Comparison of ENCODE assay signal across 1 cellular context in the genomic region with DNA sequence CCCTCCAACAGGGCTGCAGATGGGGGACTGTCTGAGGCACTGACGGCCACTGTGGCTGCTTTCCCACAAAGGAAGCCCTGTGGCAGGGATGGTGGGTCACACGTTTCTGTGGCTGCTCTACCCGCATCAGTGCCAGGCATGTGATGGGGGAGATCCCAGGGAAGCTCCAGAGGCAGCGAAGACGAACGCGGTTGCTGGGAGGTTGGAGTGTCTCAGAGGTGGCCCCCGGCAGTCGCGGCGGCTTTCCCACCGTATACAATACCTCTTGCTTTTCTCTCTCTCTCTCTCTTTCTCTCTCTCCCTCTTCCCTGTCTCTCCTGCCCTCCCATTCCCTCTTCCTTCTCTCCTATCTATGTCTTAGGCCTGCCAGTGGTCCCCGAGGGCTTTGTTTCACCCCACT.
TF ChIP-seq lines count a peak whose summit lies in the region.

No MANE protein-coding gene starts in this region.

TF ChIP-seq in WTC11, 78 proteins besides CTCF, POLR2A, EP300 and RAD21 (continued from another document):
- no peak for TF ChIP-seq TEAD1 (CRISPR knock-in tag; IDR thresholded peaks at IDR 0.05)
- TF ChIP-seq, protein P1, sequence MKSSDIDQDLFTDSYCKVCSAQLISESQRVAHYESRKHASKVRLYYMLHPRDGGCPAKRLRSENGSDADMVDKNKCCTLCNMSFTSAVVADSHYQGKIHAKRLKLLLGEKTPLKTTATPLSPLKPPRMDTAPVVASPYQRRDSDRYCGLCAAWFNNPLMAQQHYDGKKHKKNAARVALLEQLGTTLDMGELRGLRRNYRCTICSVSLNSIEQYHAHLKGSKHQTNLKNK (CRISPR knock-in tag; IDR thresholded peaks at IDR 0.05): no peak
- TF ChIP-seq, protein P2, sequence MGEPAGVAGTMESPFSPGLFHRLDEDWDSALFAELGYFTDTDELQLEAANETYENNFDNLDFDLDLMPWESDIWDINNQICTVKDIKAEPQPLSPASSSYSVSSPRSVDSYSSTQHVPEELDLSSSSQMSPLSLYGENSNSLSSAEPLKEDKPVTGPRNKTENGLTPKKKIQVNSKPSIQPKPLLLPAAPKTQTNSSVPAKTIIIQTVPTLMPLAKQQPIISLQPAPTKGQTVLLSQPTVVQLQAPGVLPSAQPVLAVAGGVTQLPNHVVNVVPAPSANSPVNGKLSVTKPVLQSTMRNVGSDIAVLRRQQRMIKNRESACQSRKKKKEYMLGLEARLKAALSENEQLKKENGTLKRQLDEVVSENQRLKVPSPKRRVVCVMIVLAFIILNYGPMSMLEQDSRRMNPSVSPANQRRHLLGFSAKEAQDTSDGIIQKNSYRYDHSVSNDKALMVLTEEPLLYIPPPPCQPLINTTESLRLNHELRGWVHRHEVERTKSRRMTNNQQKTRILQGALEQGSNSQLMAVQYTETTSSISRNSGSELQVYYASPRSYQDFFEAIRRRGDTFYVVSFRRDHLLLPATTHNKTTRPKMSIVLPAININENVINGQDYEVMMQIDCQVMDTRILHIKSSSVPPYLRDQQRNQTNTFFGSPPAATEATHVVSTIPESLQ (CRISPR knock-in tag; IDR thresholded peaks at IDR 0.05): no peak
- TF ChIP-seq JAZF1 (CRISPR knock-in tag; IDR thresholded peaks at IDR 0.05): no peak
- TF ChIP-seq, protein P3, sequence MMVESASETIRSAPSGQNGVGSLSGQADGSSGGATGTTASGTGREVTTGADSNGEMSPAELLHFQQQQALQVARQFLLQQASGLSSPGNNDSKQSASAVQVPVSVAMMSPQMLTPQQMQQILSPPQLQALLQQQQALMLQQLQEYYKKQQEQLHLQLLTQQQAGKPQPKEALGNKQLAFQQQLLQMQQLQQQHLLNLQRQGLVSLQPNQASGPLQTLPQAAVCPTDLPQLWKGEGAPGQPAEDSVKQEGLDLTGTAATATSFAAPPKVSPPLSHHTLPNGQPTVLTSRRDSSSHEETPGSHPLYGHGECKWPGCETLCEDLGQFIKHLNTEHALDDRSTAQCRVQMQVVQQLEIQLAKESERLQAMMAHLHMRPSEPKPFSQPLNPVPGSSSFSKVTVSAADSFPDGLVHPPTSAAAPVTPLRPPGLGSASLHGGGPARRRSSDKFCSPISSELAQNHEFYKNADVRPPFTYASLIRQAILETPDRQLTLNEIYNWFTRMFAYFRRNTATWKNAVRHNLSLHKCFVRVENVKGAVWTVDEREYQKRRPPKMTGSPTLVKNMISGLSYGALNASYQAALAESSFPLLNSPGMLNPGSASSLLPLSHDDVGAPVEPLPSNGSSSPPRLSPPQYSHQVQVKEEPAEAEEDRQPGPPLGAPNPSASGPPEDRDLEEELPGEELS (CRISPR knock-in tag; IDR thresholded peaks at IDR 0.05): no peak
- TF ChIP-seq JUN (CRISPR knock-in tag; IDR thresholded peaks at IDR 0.05): no peak
- TF ChIP-seq, protein P4, sequence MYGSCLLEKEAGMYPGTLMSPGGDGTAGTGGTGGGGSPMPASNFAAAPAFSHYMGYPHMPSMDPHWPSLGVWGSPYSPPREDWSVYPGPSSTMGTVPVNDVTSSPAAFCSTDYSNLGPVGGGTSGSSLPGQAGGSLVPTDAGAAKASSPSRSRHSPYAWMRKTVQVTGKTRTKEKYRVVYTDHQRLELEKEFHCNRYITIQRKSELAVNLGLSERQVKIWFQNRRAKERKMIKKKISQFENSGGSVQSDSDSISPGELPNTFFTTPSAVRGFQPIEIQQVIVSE (CRISPR knock-in tag; IDR thresholded peaks at IDR 0.05; ENCODE audit: borderline replicate concordance): no peak
- TF ChIP-seq TEAD4 (CRISPR knock-in tag; IDR thresholded peaks at IDR 0.05): no peak
- TF ChIP-seq KAT7 (CRISPR knock-in tag; IDR thresholded peaks at IDR 0.05; ENCODE audit: borderline replicate concordance): no peak
- TF ChIP-seq, protein P5, sequence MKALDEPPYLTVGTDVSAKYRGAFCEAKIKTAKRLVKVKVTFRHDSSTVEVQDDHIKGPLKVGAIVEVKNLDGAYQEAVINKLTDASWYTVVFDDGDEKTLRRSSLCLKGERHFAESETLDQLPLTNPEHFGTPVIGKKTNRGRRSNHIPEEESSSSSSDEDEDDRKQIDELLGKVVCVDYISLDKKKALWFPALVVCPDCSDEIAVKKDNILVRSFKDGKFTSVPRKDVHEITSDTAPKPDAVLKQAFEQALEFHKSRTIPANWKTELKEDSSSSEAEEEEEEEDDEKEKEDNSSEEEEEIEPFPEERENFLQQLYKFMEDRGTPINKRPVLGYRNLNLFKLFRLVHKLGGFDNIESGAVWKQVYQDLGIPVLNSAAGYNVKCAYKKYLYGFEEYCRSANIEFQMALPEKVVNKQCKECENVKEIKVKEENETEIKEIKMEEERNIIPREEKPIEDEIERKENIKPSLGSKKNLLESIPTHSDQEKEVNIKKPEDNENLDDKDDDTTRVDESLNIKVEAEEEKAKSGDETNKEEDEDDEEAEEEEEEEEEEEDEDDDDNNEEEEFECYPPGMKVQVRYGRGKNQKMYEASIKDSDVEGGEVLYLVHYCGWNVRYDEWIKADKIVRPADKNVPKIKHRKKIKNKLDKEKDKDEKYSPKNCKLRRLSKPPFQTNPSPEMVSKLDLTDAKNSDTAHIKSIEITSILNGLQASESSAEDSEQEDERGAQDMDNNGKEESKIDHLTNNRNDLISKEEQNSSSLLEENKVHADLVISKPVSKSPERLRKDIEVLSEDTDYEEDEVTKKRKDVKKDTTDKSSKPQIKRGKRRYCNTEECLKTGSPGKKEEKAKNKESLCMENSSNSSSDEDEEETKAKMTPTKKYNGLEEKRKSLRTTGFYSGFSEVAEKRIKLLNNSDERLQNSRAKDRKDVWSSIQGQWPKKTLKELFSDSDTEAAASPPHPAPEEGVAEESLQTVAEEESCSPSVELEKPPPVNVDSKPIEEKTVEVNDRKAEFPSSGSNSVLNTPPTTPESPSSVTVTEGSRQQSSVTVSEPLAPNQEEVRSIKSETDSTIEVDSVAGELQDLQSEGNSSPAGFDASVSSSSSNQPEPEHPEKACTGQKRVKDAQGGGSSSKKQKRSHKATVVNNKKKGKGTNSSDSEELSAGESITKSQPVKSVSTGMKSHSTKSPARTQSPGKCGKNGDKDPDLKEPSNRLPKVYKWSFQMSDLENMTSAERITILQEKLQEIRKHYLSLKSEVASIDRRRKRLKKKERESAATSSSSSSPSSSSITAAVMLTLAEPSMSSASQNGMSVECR (CRISPR knock-in tag; IDR thresholded peaks at IDR 0.05; ENCODE audit: borderline replicate concordance): no peak
- TF ChIP-seq, protein P6, sequence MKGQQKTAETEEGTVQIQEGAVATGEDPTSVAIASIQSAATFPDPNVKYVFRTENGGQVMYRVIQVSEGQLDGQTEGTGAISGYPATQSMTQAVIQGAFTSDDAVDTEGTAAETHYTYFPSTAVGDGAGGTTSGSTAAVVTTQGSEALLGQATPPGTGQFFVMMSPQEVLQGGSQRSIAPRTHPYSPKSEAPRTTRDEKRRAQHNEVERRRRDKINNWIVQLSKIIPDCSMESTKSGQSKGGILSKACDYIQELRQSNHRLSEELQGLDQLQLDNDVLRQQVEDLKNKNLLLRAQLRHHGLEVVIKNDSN (CRISPR knock-in tag; IDR thresholded peaks at IDR 0.05): no peak
- TF ChIP-seq, protein P7, sequence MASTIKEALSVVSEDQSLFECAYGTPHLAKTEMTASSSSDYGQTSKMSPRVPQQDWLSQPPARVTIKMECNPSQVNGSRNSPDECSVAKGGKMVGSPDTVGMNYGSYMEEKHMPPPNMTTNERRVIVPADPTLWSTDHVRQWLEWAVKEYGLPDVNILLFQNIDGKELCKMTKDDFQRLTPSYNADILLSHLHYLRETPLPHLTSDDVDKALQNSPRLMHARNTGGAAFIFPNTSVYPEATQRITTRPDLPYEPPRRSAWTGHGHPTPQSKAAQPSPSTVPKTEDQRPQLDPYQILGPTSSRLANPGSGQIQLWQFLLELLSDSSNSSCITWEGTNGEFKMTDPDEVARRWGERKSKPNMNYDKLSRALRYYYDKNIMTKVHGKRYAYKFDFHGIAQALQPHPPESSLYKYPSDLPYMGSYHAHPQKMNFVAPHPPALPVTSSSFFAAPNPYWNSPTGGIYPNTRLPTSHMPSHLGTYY (CRISPR knock-in tag; IDR thresholded peaks at IDR 0.05): no peak
